ENCODE assay signal across 11 cellular contexts in genomic region chr2:230203110-230203676, GRCh38. TPM values are rescaled to one million over a fixed set of nuclear protein-coding genes. Genes with fewer than 3 reads are reported as not detected.
DNase-seq lines count a peak whose midpoint lies in the region; ATAC-seq and TF ChIP-seq lines count a peak whose summit lies in the region.
"Had no signal": no experiment of that assay in that cellular context is flagged by ENCODE, and none has a peak within 500 bp of the region (broad histone marks: within the 10 kb centered on the region; RNA-seq: fewer than 3 reads in every experiment).

No MANE protein-coding gene starts in this region.

- peak overlapping the region; percentile 62 for H3K4me3 ChIP-seq in OCI-LY3 (ENCODE audit: low read length)
- no peak overlapping the region for H3K4me3 ChIP-seq in A673 (ENCODE audit: low read depth, low read length, poor library complexity, severe bottlenecking)

- POLR2A ChIA-PET in A673 (lab: Charles Lee; ENCODE audit: low non-redundant PET): no interaction called here

- H3K4me1 ChIP-seq in OCI-LY3 (ENCODE audit: low read length) (peaks cover 70% of the 10 kb centered on the region), A673 (ENCODE audit: insufficient read depth, low read length, poor library complexity, severe bottlenecking) (no peaks in the 10 kb centered on the region)

- H3K9me3 Mint-ChIP-seq in natural killer cell treated with Interleukin-12 subunit alpha and Interleukin-12 subunit beta and Interleukin-15 and Interleukin-18, amount 100 ng/mL, for 72 hours: no peaks in the 10 kb centered on the region
- no peaks in the 10 kb centered on the region for H3K9me3 Mint-ChIP-seq in natural killer cell

- no TSS peak for BruUV-seq in A673 (replicated peaks; lab: Mats Ljungman, UMichigan)

- peak overlapping the region; percentile 18 for H3K4me3 Mint-ChIP-seq in natural killer cell treated with Interleukin-12 subunit alpha and Interleukin-12 subunit beta and Interleukin-15 and Interleukin-18, amount 100 ng/mL, for 72 hours
- H3K4me3 Mint-ChIP-seq in natural killer cell: no peak overlapping the region

- H3K9me3 ChIP-seq in OCI-LY3 (ENCODE audit: insufficient read depth, low read length): no peaks in the 10 kb centered on the region
- no peaks in the 10 kb centered on the region for H3K9me3 ChIP-seq in A673 (ENCODE audit: low read depth, low read length, poor library complexity, severe bottlenecking)

- H2AFZ ChIP-seq in OCI-LY3 (ENCODE audit: low read depth, low read length): no peak overlapping the region

- H3K27me3 ChIP-seq in OCI-LY3 (ENCODE audit: low read depth, low read length) (no peaks in the 10 kb centered on the region), A673 (replicated peaks; ENCODE audit: insufficient read depth, low read depth, low read length, poor library complexity) (no peaks in the 10 kb centered on the region)

- H3K36me3 Mint-ChIP-seq in natural killer cell treated with Interleukin-12 subunit alpha and Interleukin-12 subunit beta and Interleukin-15 and Interleukin-18, amount 100 ng/mL, for 72 hours: peaks cover 32% of the 10 kb centered on the region
- peaks cover 27% of the 10 kb centered on the region for H3K36me3 Mint-ChIP-seq in natural killer cell

- H3K27ac ChIP-seq in OCI-LY3 (ENCODE audit: low read length) (peak overlapping the region; percentile 96), A673 (ENCODE audit: low read depth, low read length, poor library complexity, severe bottlenecking) (no peak overlapping the region)
- H3K27ac ChIP-seq: C4-2B, VCaP had no signal

- H3K9ac ChIP-seq in OCI-LY3 (ENCODE audit: low read length): peak overlapping the region; percentile 70

- H3K36me3 ChIP-seq in OCI-LY3 (replicated peaks; ENCODE audit: low read depth, low read length) (peaks cover 59% of the 10 kb centered on the region), A673 (ENCODE audit: insufficient read depth, low read length, poor library complexity, severe bottlenecking) (no peaks in the 10 kb centered on the region)

- TF ChIP-seq CTCF in natural killer cell (IDR thresholded peaks at IDR 0.05): no peak
- TF ChIP-seq CTCF in OCI-LY3 (IDR thresholded peaks at IDR 0.05; ENCODE audit: low read depth, low read length): no peak
- TF ChIP-seq CTCF in A673 (conservative IDR thresholded peaks at IDR 0.05; ENCODE audit: low read depth, low read length): no peak

- no peak for DNase-seq in natural killer cell treated with Interleukin-12 subunit alpha and Interleukin-12 subunit beta and Interleukin-15 and Interleukin-18, amount 100 ng/mL, for 72 hours (ENCODE audit: low spot score)
- DNase-seq in natural killer cell (no peak), SKM-1 treated with dmso at 0.1 percent for 144 hours (lab: John Stamatoyannopoulos, UW; ENCODE audit: unreplicated experiment) (no peak), A673 (ENCODE audit: low spot score) (no peak), DMS153 treated with DMSO at 0.1 percent for 48 hours (lab: John Stamatoyannopoulos, UW; ENCODE audit: unreplicated experiment) (no peak)
- DNase-seq in NK-92 treated with Interleukin-12 subunit alpha and Interleukin-12 subunit beta, amount 100 ng/mL, for 24 hours (lab: John Stamatoyannopoulos, UW): no peak
- DNase-seq: NCI-H1930 had no signal

- H3K4me1 Mint-ChIP-seq in natural killer cell treated with Interleukin-12 subunit alpha and Interleukin-12 subunit beta and Interleukin-15 and Interleukin-18, amount 100 ng/mL, for 72 hours (ENCODE audit: low read depth in 2 of 2): peaks cover 19 to 31% of the 10 kb centered on the region in 2 donors
- H3K4me1 Mint-ChIP-seq in natural killer cell: peaks cover 0 to 11% of the 10 kb centered on the region in 2 donors

- no peaks in the 10 kb centered on the region for H4K20me1 ChIP-seq in OCI-LY3 (ENCODE audit: insufficient read depth, low read length)

- peak overlapping the region; percentile 27 to 28 for H3K27ac Mint-ChIP-seq in natural killer cell treated with Interleukin-12 subunit alpha and Interleukin-12 subunit beta and Interleukin-15 and Interleukin-18, amount 100 ng/mL, for 72 hours
- H3K27ac Mint-ChIP-seq in natural killer cell: peak overlapping the region in 1 of 2 donors; percentile 63

- no peak for ATAC-seq in natural killer cell treated with Interleukin-12 subunit alpha and Interleukin-12 subunit beta and Interleukin-15 and Interleukin-18, amount 100 ng/mL, for 72 hours
- ATAC-seq in natural killer cell (no peak), HG02798 (IDR thresholded peaks at IDR 0.05; ENCODE audit: poor library complexity, unreplicated experiment) (peak; percentile 51)

- peaks cover 18% of the 10 kb centered on the region for H3K79me2 ChIP-seq in OCI-LY3 (ENCODE audit: low read length)

- intact Hi-C loops in natural killer cell (cut with micrococcal nuclease): loop anchor here (10.0 kb wide), 1 partner anchor 412 kb away; no protein-coding TSS in a partner anchor
- intact Hi-C loops in A673 (cut with micrococcal nuclease; ENCODE audit: unreplicated experiment): no loop called here

- peak overlapping the region; percentile 75 for H3K4me2 ChIP-seq in OCI-LY3 (ENCODE audit: low read length)

- no peaks in the 10 kb centered on the region for H3K27me3 Mint-ChIP-seq in natural killer cell treated with Interleukin-12 subunit alpha and Interleukin-12 subunit beta and Interleukin-15 and Interleukin-18, amount 100 ng/mL, for 72 hours
- no peaks in the 10 kb centered on the region for H3K27me3 Mint-ChIP-seq in natural killer cell (ENCODE audit: low read depth in 2 of 2)

- CTCF ChIA-PET in A673 (lab: Charles Lee): interaction anchor here (0.6 kb wide), 1 partner anchor 43 kb away, joined by 6 read pairs; no protein-coding TSS in a partner anchor

RNA-seq across cellular contexts. Expression of gene SP110, which starts 16.6 kb away (rescaled TPM):
- total RNA-seq in natural killer cell treated with Interleukin-12 subunit alpha and Interleukin-12 subunit beta and Interleukin-15 and Interleukin-18, amount 100 ng/mL, for 72 hours: 10 to 100 TPM; 71.5 to 85.8 TPM
- 100 to 1,000 TPM in 1 of 3 donors, 10 to 100 TPM in 2; 92.7 to 132 (median 97.9) TPM for total RNA-seq in natural killer cell
- 11.0 and 11.6 TPM in 2 replicates for total RNA-seq in A673 (2021)

RNA-seq across cellular contexts. Expression of gene SP140, which starts 22.3 kb away (rescaled TPM):
- 10 to 100 TPM; 55.3 to 67.9 TPM for total RNA-seq in natural killer cell treated with Interleukin-12 subunit alpha and Interleukin-12 subunit beta and Interleukin-15 and Interleukin-18, amount 100 ng/mL, for 72 hours
- total RNA-seq in natural killer cell (10 to 100 TPM; 69.1 to 89.9 (median 77.4) TPM), A673 (2021) (0.32 and 1.0 TPM in 2 replicates)

Comparison
In these comparisons a context has a peak if more than half of its experiments do, and no peak if none do; other contexts are left out.
1. RNA of gene SP140, which starts 22.3 kb away (total RNA-seq): 69.1 to 89.9 TPM in natural killer cell and 55.3 to 67.9 TPM in natural killer cell treated with Interleukin-12 subunit alpha and Interleukin-12 subunit beta and Interleukin-15 and Interleukin-18, amount 100 ng/mL, for 72 hours; 0.32 to 1.0 TPM in A673; every median in the first group is over 10 times any median in the second.